16 cellular contexts compared by ENCODE assay signal in the genomic region with DNA sequence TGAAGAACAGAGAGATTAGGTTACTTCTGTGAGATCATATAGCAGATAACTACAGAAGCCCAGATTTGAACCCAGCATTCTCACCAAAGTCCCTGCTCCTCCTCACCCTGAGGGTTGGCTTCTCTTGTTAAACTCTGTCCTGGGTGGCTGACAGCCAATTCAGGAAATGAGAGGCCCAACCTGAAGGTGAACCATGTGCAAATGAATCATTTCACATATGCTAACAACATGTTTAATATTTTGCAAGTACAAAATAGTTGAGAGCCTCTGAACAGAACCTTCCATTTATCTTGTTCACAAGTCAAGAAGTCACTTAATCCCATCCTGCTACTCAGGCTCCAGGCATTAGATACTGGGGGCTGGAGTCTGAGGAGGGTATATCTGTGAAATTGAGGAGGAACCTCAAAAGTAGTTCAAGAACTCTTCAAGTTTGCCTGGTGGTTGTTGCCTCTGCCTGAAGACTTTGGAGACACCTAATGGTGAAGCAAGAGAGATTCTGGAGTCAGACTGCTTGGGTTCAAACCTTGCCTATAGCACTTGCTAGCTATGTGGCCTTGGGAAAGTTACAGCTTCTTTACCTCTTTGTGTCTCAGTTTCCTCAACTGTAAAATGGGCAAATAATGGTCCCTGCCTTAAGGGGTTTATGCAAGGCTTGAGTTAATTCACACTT.
A peak's percentile ranks its signal among the peaks of the same experiment; 100 is the strongest.
DNase-seq lines count a peak whose midpoint lies in the region; ATAC-seq, FAIRE-seq and TF ChIP-seq lines count a peak whose summit lies in the region.
"Had no signal": no experiment of that assay in that cellular context is flagged by ENCODE, and none has a peak within 500 bp of the region (broad histone marks: within the 10 kb centered on the region; RNA-seq: fewer than 3 reads in every experiment).

No MANE protein-coding gene starts in this region.

- no peaks in the 10 kb centered on the region for H3F3A ChIP-seq in smooth muscle cell (ENCODE audit: low read depth)

- no peak overlapping the region for H3K9ac ChIP-seq in kidney (ENCODE audit: low read length in 2 of 2)
- no peak overlapping the region for H3K9ac ChIP-seq in smooth muscle cell (ENCODE audit: low read depth)
- H3K9ac ChIP-seq: BLaER1 treated with 17β-estradiol and CSF1 and Interleukin-3, amounts not matched to agents 10 nM and 100 nM had no signal

- H3K4me1 ChIP-seq in RWPE2 (ENCODE audit: insufficient read depth, poor library complexity, severe bottlenecking), result peaks cover 18% of the 10 kb centered on the region
- no peaks in the 10 kb centered on the region for H3K4me1 ChIP-seq in kidney (ENCODE audit: control insufficient read depth in 1 of 2, insufficient read depth in 1 of 2, low read depth in 1 of 2, low read length in 2 of 2)
- H3K4me1 ChIP-seq in smooth muscle cell (ENCODE audit: low read depth), result peaks cover 3% of the 10 kb centered on the region
- H3K4me1 ChIP-seq: BLaER1 treated with 17β-estradiol and CSF1 and Interleukin-3, amounts not matched to agents 10 nM and 100 nM; transverse colon had no signal

- peak; percentile 27 for TF ChIP-seq CTCF in RWPE2 (IDR thresholded peaks at IDR 0.05; ENCODE audit: poor library complexity, severe bottlenecking)
- TF ChIP-seq CTCF in fibroblast of mammary gland (conservative IDR thresholded peaks at IDR 0.05; ENCODE audit: control insufficient read depth, insufficient read depth, low read depth, low read length), result peak; percentile 18
- TF ChIP-seq CTCF in kidney (IDR thresholded peaks at IDR 0.05; ENCODE audit: borderline replicate concordance, extremely low read depth, insufficient read depth), result no peak
- no peak for TF ChIP-seq CTCF in smooth muscle cell (IDR thresholded peaks at IDR 0.05; ENCODE audit: borderline replicate concordance, insufficient read depth, poor library complexity, severe bottlenecking)

- DNase-seq in AG08395 (ENCODE audit: low spot score) (peak; percentile 53), HCEC 1CT (peak; percentile 94), RWPE2 (ENCODE audit: low spot score) (no peak), fibroblast of mammary gland (ENCODE audit: low read depth) (peak; percentile 79), kidney (no peak), OCI-M2 (lab: John Stamatoyannopoulos, UW; ENCODE audit: unreplicated experiment) (no peak), smooth muscle cell (lab: John Stamatoyannopoulos, UW; ENCODE audit: unreplicated experiment) (no peak)
- DNase-seq: anterior cingulate cortex, GF-D8, natural killer cell, PC-9, transverse colon had no signal

- no peak overlapping the region for H3K4me2 ChIP-seq in smooth muscle cell
- H3K4me2 ChIP-seq: BLaER1 treated with 17β-estradiol and CSF1 and Interleukin-3, amounts not matched to agents 10 nM and 100 nM; PC-9 had no signal

- H4K20me1 ChIP-seq in smooth muscle cell (ENCODE audit: low read depth), result no peaks in the 10 kb centered on the region
- H4K20me1 ChIP-seq: BLaER1 treated with 17β-estradiol and CSF1 and Interleukin-3, amounts not matched to agents 10 nM and 100 nM had no signal

- ATAC-seq in RWPE2 (ENCODE audit: low read depth), result peak; percentile 77
- ATAC-seq in HG03175 (IDR thresholded peaks at IDR 0.05; ENCODE audit: unreplicated experiment), result no peak
- ATAC-seq: K562, natural killer cell had no signal

- no peaks in the 10 kb centered on the region for H3K79me2 ChIP-seq in smooth muscle cell (ENCODE audit: low read depth)

- no peaks in the 10 kb centered on the region for H3K27me3 ChIP-seq in RWPE2 (ENCODE audit: insufficient read depth, poor library complexity, severe bottlenecking)
- H3K27me3 ChIP-seq in smooth muscle cell (ENCODE audit: low read depth), result no peaks in the 10 kb centered on the region
- H3K27me3 ChIP-seq: BLaER1 treated with 17β-estradiol and CSF1 and Interleukin-3, amounts not matched to agents 10 nM and 100 nM; transverse colon had no signal

- H2AFZ ChIP-seq in smooth muscle cell (ENCODE audit: low read depth), result no peak overlapping the region
- H2AFZ ChIP-seq: PC-9 had no signal

- H3K36me3 ChIP-seq in RWPE2 (ENCODE audit: low read depth) (no peaks in the 10 kb centered on the region), kidney (ENCODE audit: control insufficient read depth in 1 of 2, insufficient read depth in 2 of 2, low read length in 2 of 2) (no peaks in the 10 kb centered on the region), smooth muscle cell (ENCODE audit: low read depth) (no peaks in the 10 kb centered on the region)
- H3K36me3 ChIP-seq: BLaER1 treated with 17β-estradiol and CSF1 and Interleukin-3, amounts not matched to agents 10 nM and 100 nM; transverse colon had no signal

- no peaks in the 10 kb centered on the region for H3K9me3 ChIP-seq in RWPE2 (ENCODE audit: severe bottlenecking)
- H3K9me3 ChIP-seq in kidney (ENCODE audit: control insufficient read depth in 1 of 2, low read length in 2 of 2), result no peaks in the 10 kb centered on the region
- H3K9me3 ChIP-seq in smooth muscle cell (replicated peaks; ENCODE audit: low read depth), result no peaks in the 10 kb centered on the region
- H3K9me3 ChIP-seq: BLaER1 treated with 17β-estradiol and CSF1 and Interleukin-3, amounts not matched to agents 10 nM and 100 nM; transverse colon had no signal

- no peak for FAIRE-seq in kidney (lab: Jason Lieb, UNC)
- FAIRE-seq: islet of Langerhans, K562 had no signal

- no peak overlapping the region for H3K4me3 ChIP-seq in RWPE2 (ENCODE audit: severe bottlenecking)
- H3K4me3 ChIP-seq in fibroblast of mammary gland (ENCODE audit: control insufficient read depth, low read depth, low read length), result no peak overlapping the region
- no peak overlapping the region for H3K4me3 ChIP-seq in kidney (ENCODE audit: low read length in 2 of 2)
- H3K4me3 ChIP-seq in smooth muscle cell, result no peak overlapping the region
- H3K4me3 ChIP-seq: BLaER1 treated with 17β-estradiol and CSF1 and Interleukin-3, amounts not matched to agents 10 nM and 100 nM; K562; PC-9; transverse colon had no signal

- intact Hi-C loops in kidney (cut with DNase I), result no loop called here

- H3K27ac ChIP-seq in RWPE2 (ENCODE audit: poor library complexity, severe bottlenecking), result peak overlapping the region; percentile 31
- H3K27ac ChIP-seq in kidney (ENCODE audit: low read depth in 2 of 2, low read length in 2 of 2), result no peak overlapping the region
- H3K27ac ChIP-seq in smooth muscle cell (ENCODE audit: low read depth), result no peak overlapping the region
- H3K27ac ChIP-seq: BLaER1 treated with 17β-estradiol and CSF1 and Interleukin-3, amounts not matched to agents 10 nM and 100 nM; PC-9; transverse colon had no signal

Comparison
In these comparisons a context has a peak if more than half of its experiments do, and no peak if none do; other contexts are left out.
1. DNase-seq: peak in AG08395 (single experiment), HCEC 1CT (single experiment) and fibroblast of mammary gland (single experiment); none in RWPE2 (single experiment), kidney (single experiment), OCI-M2 (single experiment) and smooth muscle cell (single experiment).
2. CTCF ChIP-seq: peak in RWPE2 (single experiment) and fibroblast of mammary gland (single experiment); none in kidney (single experiment) and smooth muscle cell (single experiment).